Comparison of ENCODE assay signal across 8 cellular contexts in the genomic region with DNA sequence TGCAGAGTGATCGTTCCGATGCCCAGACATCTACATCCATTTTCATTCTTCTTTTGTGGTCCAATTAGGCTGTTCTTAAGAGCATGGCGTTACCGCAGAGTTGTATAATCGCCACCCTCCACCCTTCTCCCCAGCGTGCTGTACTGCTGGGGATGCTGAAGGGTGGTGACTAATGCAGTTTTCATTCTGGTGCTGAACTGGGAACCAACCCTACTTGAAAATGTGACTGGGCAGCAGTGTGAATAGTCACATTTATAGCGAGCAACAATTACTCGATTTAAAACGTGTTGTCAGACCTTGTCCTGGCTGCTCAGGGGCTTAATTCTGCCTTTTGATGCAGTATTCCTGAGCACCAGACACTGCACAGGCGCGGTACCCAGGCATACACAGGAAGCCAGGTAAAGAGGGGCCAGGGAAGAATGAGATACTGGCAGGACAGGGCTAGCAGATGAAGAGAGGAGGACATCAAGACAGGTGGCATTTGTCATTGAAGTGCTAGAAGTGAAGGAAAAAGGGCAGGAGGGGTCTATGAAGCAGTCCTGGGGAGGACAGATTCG. TPM values are rescaled to one million over a fixed set of nuclear protein-coding genes. Genes with fewer than 3 reads are reported as not detected.
A peak's percentile ranks its signal among the peaks of the same experiment; 100 is the strongest.
DNase-seq lines count a peak whose midpoint lies in the region; ATAC-seq and TF ChIP-seq lines count a peak whose summit lies in the region.

No MANE protein-coding gene starts in this region.

- H3K4me3 ChIP-seq in ACC112 (ENCODE audit: low read depth, low read length) = peak overlapping the region; percentile 95
- H3K4me3 ChIP-seq in esophagus (ENCODE audit: low read depth in 1 of 2, low read length in 2 of 2) = peak overlapping the region; percentile 80 to 100
- peak overlapping the region; percentile 89 for H3K4me3 ChIP-seq in naive thymus-derived CD4-positive, alpha-beta T cell (ENCODE audit: low read length)

- intact Hi-C loops in naive thymus-derived CD4-positive, alpha-beta T cell (cut with micrococcal nuclease) = loop anchor here (1.0 to 10.0 kb wide), 14 partner anchors 20 to 1692 kb away; a partner anchor contains a TSS

- no peaks in the 10 kb centered on the region for H3K9me3 ChIP-seq in esophagus (ENCODE audit: control insufficient read depth in 2 of 2, insufficient read depth in 1 of 2, low read depth in 1 of 2, low read length in 1 of 2)
- H3K9me3 ChIP-seq in naive thymus-derived CD4-positive, alpha-beta T cell (ENCODE audit: control insufficient read depth in 2 of 3, low read length in 3 of 3) = no peaks in the 10 kb centered on the region

- CTCF ChIA-PET in naive thymus-derived CD4-positive, alpha-beta T cell (lab: Charles Lee) = no interaction called here

- H3K36me3 ChIP-seq in ACC112 (ENCODE audit: insufficient read depth, low read length) = 0 out of 2 replicates have a peak, but pooled peaks cover 6% of the 10 kb centered on the region
- peaks cover 0 to 3% of the 10 kb centered on the region in 2 donors for H3K36me3 ChIP-seq in esophagus (ENCODE audit: control insufficient read depth in 2 of 2, insufficient read depth in 2 of 2, low read length in 1 of 2)
- peaks cover 0 to 12% (median 0%) of the 10 kb centered on the region in 3 experiments for H3K36me3 ChIP-seq in naive thymus-derived CD4-positive, alpha-beta T cell (ENCODE audit: control insufficient read depth in 2 of 3, insufficient read depth in 3 of 3, low read length in 3 of 3)

- peaks cover 33% of the 10 kb centered on the region for H3K79me2 ChIP-seq in ACC112 (ENCODE audit: control insufficient read depth, insufficient read depth, low read length, unreplicated experiment)

- no peak for TF ChIP-seq POLR2A in GM18505 (IDR thresholded peaks at IDR 0.05; ENCODE audit: borderline replicate concordance, extremely low read depth, insufficient read depth, insufficient read length)

- peak overlapping the region; percentile 85 to 98 (median 94) for H3K4me3 Mint-ChIP-seq in naive thymus-derived CD4-positive, alpha-beta T cell

- no peaks in the 10 kb centered on the region for H3K27me3 Mint-ChIP-seq in naive thymus-derived CD4-positive, alpha-beta T cell

- peak overlapping the region; percentile 86 for H2AFZ ChIP-seq in ACC112 (ENCODE audit: low read length, unreplicated experiment)

- H3K4me1 Mint-ChIP-seq in naive thymus-derived CD4-positive, alpha-beta T cell = peaks cover 27 to 46% (median 43%) of the 10 kb centered on the region in 7 donors

- H3K36me3 Mint-ChIP-seq in naive thymus-derived CD4-positive, alpha-beta T cell = peaks cover 0 to 5% (median 0%) of the 10 kb centered on the region in 5 donors

- WGBS in esophagus, 2 donors = 14 to 16% methylated on average over 12 of the region's 12 CpGs

- peak overlapping the region; percentile 90 to 98 (median 96) for H3K27ac Mint-ChIP-seq in naive thymus-derived CD4-positive, alpha-beta T cell

- no peaks in the 10 kb centered on the region for H3K9me3 Mint-ChIP-seq in naive thymus-derived CD4-positive, alpha-beta T cell

- H3K4me1 ChIP-seq in ACC112 (ENCODE audit: control insufficient read depth, insufficient read depth, low read length, unreplicated experiment) = peaks cover 15% of the 10 kb centered on the region
- H3K4me1 ChIP-seq in esophagus (ENCODE audit: control insufficient read depth in 2 of 2, insufficient read depth in 2 of 2, low read length in 1 of 2) = peaks cover 3 to 10% of the 10 kb centered on the region in 2 donors
- peaks cover 14 to 17% of the 10 kb centered on the region in 2 donors for H3K4me1 ChIP-seq in naive thymus-derived CD4-positive, alpha-beta T cell (ENCODE audit: control insufficient read depth in 2 of 2, insufficient read depth in 2 of 2, low read length in 2 of 2)

- peak; percentile 61 for DNase-seq in SK-MEL-5 (ENCODE audit: low read depth, low spot score)
- DNase-seq in naive thymus-derived CD4-positive, alpha-beta T cell = no peak
- DNase-seq in ureter (ENCODE audit: low spot score) = no peak
- no peak for DNase-seq in stimulated activated CD4-positive, alpha-beta T cell treated with anti-CD3 and anti-CD28 coated beads, Interleukin-2, amount 100 ng/mL, for 48 hours

- ATAC-seq in GM18505 (IDR thresholded peaks at IDR 0.05; ENCODE audit: unreplicated experiment) (peak; percentile 14), HG03108 (IDR thresholded peaks at IDR 0.05; ENCODE audit: unreplicated experiment) (peak; percentile 3)
- no peak for ATAC-seq in naive thymus-derived CD4-positive, alpha-beta T cell

- H3K27me3 ChIP-seq in ACC112 (ENCODE audit: insufficient read depth, low read length) (no peaks in the 10 kb centered on the region), esophagus (ENCODE audit: control insufficient read depth in 1 of 2, insufficient read depth in 2 of 2, low read length in 2 of 2) (no peaks in the 10 kb centered on the region)
- no peaks in the 10 kb centered on the region for H3K27me3 ChIP-seq in naive thymus-derived CD4-positive, alpha-beta T cell (ENCODE audit: control insufficient read depth in 2 of 2, insufficient read depth in 2 of 2, low read length in 2 of 2)

- in situ Hi-C loops in SK-MEL-5 (cut with HindIII; ENCODE audit: low pct_unique_long_range_greater_than_20kb, low sequenced_read_pairs) = no loop called here

- H3K27ac ChIP-seq in ACC112 (ENCODE audit: low read depth, low read length) = peak overlapping the region; percentile 90
- peak overlapping the region; percentile 97 for H3K27ac ChIP-seq in esophagus (ENCODE audit: low read depth in 2 of 2, low read length in 1 of 2)
- H3K27ac ChIP-seq in naive thymus-derived CD4-positive, alpha-beta T cell (ENCODE audit: low read depth, low read length) = peak overlapping the region; percentile 99

- POLR2A ChIA-PET in naive thymus-derived CD4-positive, alpha-beta T cell (lab: Charles Lee) = interaction anchor here (0.5 to 1.6 kb wide), 13 partner anchors 12 to 560 kb away, joined by 3 to 6 read pairs (median 4); a partner anchor contains a TSS

RNA-seq across cellular contexts. Expression of a gene that starts 0.7 kb away (rescaled TPM):
- total RNA-seq in SK-MEL-5 (2014; rRNA removed; shearing (Covaris generic)) = 108 and 120 TPM in 2 replicates
- 67.2 and 80.1 TPM in 2 replicates for polyA plus RNA-seq in SK-MEL-5 (2015; cell fraction: cytosol; rRNA removed)
- 34.9 and 46.6 TPM in 2 replicates for polyA plus RNA-seq in SK-MEL-5 (2015; cell fraction: nucleus; rRNA removed)
- polyA plus RNA-seq in esophagus = 10 to 100 TPM in 1 of 2 donors, 1 to 10 TPM in 1; 8.0 to 14.6 TPM
- total RNA-seq in naive thymus-derived CD4-positive, alpha-beta T cell = 10 to 100 TPM; 26.3 to 62.3 (median 38.4) TPM
- 10 to 100 TPM; 35.6 to 54.7 TPM for polyA plus RNA-seq in naive thymus-derived CD4-positive, alpha-beta T cell
- 30.6 TPM for total RNA-seq in ureter

RNA-seq across cellular contexts. Expression of a gene that starts 23.6 kb away (rescaled TPM):
- 0.98 TPM in 1 of 2 replicates, not detected in the other for total RNA-seq in SK-MEL-5 (2014; rRNA removed; shearing (Covaris generic))
- polyA plus RNA-seq in SK-MEL-5 (2015; cell fraction: cytosol; rRNA removed) = 0.23 TPM in 1 of 2 replicates, not detected in the other
- polyA plus RNA-seq in SK-MEL-5 (2015; cell fraction: nucleus; rRNA removed) = not detected in 2 replicates
- under 1 TPM; 0.02 to 0.14 TPM for polyA plus RNA-seq in esophagus
- total RNA-seq in naive thymus-derived CD4-positive, alpha-beta T cell = 1 to 10 TPM in 3 of 5 experiments, under 1 TPM in 2; 0.75 to 1.7 (median 1.0) TPM
- polyA plus RNA-seq in naive thymus-derived CD4-positive, alpha-beta T cell = not detected
- total RNA-seq in ureter = 0.36 TPM
